Comparison of ENCODE assay signal across 6 cellular contexts in the genomic region with DNA sequence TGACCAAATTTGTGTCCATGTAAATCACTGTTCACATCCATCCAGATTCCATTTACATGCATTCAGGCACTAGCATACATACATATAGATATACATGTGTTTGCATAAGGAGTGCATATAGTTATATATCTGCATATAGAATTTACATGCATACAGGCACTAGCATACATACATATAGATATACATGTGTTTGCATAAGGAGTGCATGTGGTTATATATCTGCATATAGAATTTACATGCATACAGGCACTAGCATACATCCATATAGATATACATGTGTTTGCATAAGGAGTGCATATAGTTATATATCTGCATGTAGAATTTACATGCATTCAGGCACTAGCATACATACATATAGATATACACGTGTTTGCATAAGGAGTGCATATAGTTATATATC.
DNase-seq lines count a peak whose midpoint lies in the region; ATAC-seq, FAIRE-seq and TF ChIP-seq lines count a peak whose summit lies in the region.
"Not testable (repeated sequence)": the region's sequence is repeated elsewhere in the genome, so short reads cannot be mapped to it uniquely, and the experiment has no call there.

No MANE protein-coding gene starts in this region.

- in situ Hi-C loops in HepG2 (cut with HindIII; ENCODE audit: extremely low pct_ligation_motif_present, low pct_unique_long_range_greater_than_20kb) = not testable (repeated sequence)

- not testable (repeated sequence) for H2AFZ ChIP-seq in HepG2 (ENCODE audit: low read length)

- intact Hi-C loops in Caco-2 (cut with micrococcal nuclease; ENCODE audit: unreplicated experiment); HepG2 (cut with micrococcal nuclease; ENCODE audit: unreplicated experiment): not testable (repeated sequence)

- ATAC-seq in A549, HepG2: not testable (repeated sequence)

- H3K27me3 Mint-ChIP-seq in Caco-2 (ENCODE audit: insufficient read depth, unreplicated experiment) = not testable (repeated sequence)

- not testable (repeated sequence) for H3K27me3 ChIP-seq in Caco-2 (replicated peaks; ENCODE audit: control insufficient read depth, insufficient read depth, low read length); HepG2 (ENCODE audit: control insufficient read depth in 1 of 2, insufficient read depth in 2 of 2, low read length in 2 of 2)

- 41% methylated on average over 1 of the region's 1 CpG for WGBS in A549 (ENCODE audit: missing lambda C conversion rate)
- 0% methylated on average over 1 of the region's 1 CpG for WGBS in HepG2 (ENCODE audit: low lambda C conversion rate)

- not testable (repeated sequence) for H3K27ac ChIP-seq in A549; HepG2 (ENCODE audit: extremely low read length, insufficient read depth, low read length)

- not testable (repeated sequence) for H3K36me3 ChIP-seq in Caco-2 (ENCODE audit: control insufficient read depth, insufficient read depth, low read length); HepG2 (replicated peaks in 1 of 2; ENCODE audit: control insufficient read depth in 1 of 2, insufficient read depth in 2 of 2, low read length in 2 of 2)

- not testable (repeated sequence) for H3K4me1 ChIP-seq in A549; Caco-2; HepG2 (ENCODE audit: insufficient read depth, low read length)

- H3K9ac ChIP-seq in HepG2 (ENCODE audit: insufficient read depth, low read depth, low read length) = not testable (repeated sequence)

- not testable (repeated sequence) for TF ChIP-seq CTCF in A549 (IDR thresholded peaks at IDR 0.05); Caco-2 (IDR thresholded peaks at IDR 0.05; ENCODE audit: insufficient read depth in 1 of 2, low read depth in 1 of 2, low read length in 1 of 2, severe bottlenecking in 1 of 2, unreplicated experiment in 1 of 2); HepG2 (CRISPR knock-in tag; IDR thresholded peaks at IDR 0.05)

- FAIRE-seq in A549 (lab: Jason Lieb, UNC) (peak; percentile 97), GM12892 (lab: Jason Lieb, UNC) (peak; percentile 48)
- not testable (repeated sequence) for FAIRE-seq in HepG2 (lab: Jason Lieb, UNC)

- not testable (repeated sequence) for H3K4me3 ChIP-seq in A549; Caco-2 (ENCODE audit: low read depth, low read length); HepG2 (replicated peaks in 1 of 3; ENCODE audit: insufficient read depth in 1 of 3, low read depth in 2 of 3, low read length in 3 of 3)

- TF ChIP-seq RAD21 in A549 (conservative IDR thresholded peaks at IDR 0.05 in 1 of 2, IDR thresholded peaks at IDR 0.05 in 1 of 2); HepG2 (CRISPR knock-in tag; IDR thresholded peaks at IDR 0.05): not testable (repeated sequence)

- TF ChIP-seq POLR2A in A549 (IDR thresholded peaks at IDR 0.05; ENCODE audit: low read length); GM12892 (IDR thresholded peaks at IDR 0.05; ENCODE audit: low read depth, low read length); HepG2 (IDR thresholded peaks at IDR 0.05; ENCODE audit: insufficient read depth in 1 of 2, low read depth in 2 of 2, low read length in 2 of 2): not testable (repeated sequence)

- CTCF ChIA-PET in A549 (lab: Yijun Ruan, JAX); Caco-2 (lab: Charles Lee); HepG2 (lab: Yijun Ruan, JAX; ENCODE audit: low intra/inter-chr PET ratio, low total read pairs): not testable (repeated sequence)

- H3K4me2 ChIP-seq in A549; HepG2 (ENCODE audit: low read depth, low read length): not testable (repeated sequence)

- peaks cover 19% of the 10 kb centered on the region for H3K4me1 Mint-ChIP-seq in Caco-2 (ENCODE audit: low read depth, unreplicated experiment)

- POLR2A ChIA-PET in A549 (lab: Yijun Ruan, JAX); Caco-2 (lab: Charles Lee); HepG2 (lab: Yijun Ruan, JAX): not testable (repeated sequence)

- BruUV-seq in Caco-2 (replicated peaks; lab: Mats Ljungman, UMichigan); HepG2 (replicated peaks; lab: Mats Ljungman, UMichigan): not testable (repeated sequence)

- not testable (repeated sequence) for H4K20me1 ChIP-seq in HepG2 (ENCODE audit: insufficient read depth, low read length)

- H3K9me3 Mint-ChIP-seq in Caco-2 (ENCODE audit: unreplicated experiment) = not testable (repeated sequence)

- H3K36me3 Mint-ChIP-seq in Caco-2 (ENCODE audit: insufficient read depth, unreplicated experiment) = not testable (repeated sequence)

- H3K9me3 ChIP-seq in A549; Caco-2; HepG2 (ENCODE audit: low read length): not testable (repeated sequence)

- DNase-seq in A549 (ENCODE audit: low read depth in 1 of 2, low spot score in 1 of 2); Caco-2; GM12892 (ENCODE audit: insufficient read length); HepG2 (ENCODE audit: low spot score): not testable (repeated sequence)
- peak; percentile 54 to 62 for DNase-seq in NCI-H526 (lab: John Stamatoyannopoulos, UW)
- DNase-seq in NCI-H526 treated with DMSO at 0.1 percent for 48 hours (lab: John Stamatoyannopoulos, UW) = peak; percentile 53

- TF ChIP-seq EP300 in A549 (IDR thresholded peaks at IDR 0.05); HepG2 (IDR thresholded peaks at IDR 0.05; ENCODE audit: low read depth in 2 of 2, low read length in 2 of 2); HepG2 (CRISPR knock-in tag; IDR thresholded peaks at IDR 0.05; ENCODE audit: borderline replicate concordance): not testable (repeated sequence)

- not testable (repeated sequence) for H3K79me2 ChIP-seq in HepG2 (ENCODE audit: insufficient read depth, low read length)

- not testable (repeated sequence) for H3K4me3 Mint-ChIP-seq in Caco-2 (ENCODE audit: unreplicated experiment)

- H3K27ac Mint-ChIP-seq in Caco-2 (ENCODE audit: unreplicated experiment) = peak overlapping the region; percentile 69

TF ChIP-seq in HepG2, 621 proteins besides CTCF, POLR2A, EP300 and RAD21:
- TF ChIP-seq, protein P1, sequence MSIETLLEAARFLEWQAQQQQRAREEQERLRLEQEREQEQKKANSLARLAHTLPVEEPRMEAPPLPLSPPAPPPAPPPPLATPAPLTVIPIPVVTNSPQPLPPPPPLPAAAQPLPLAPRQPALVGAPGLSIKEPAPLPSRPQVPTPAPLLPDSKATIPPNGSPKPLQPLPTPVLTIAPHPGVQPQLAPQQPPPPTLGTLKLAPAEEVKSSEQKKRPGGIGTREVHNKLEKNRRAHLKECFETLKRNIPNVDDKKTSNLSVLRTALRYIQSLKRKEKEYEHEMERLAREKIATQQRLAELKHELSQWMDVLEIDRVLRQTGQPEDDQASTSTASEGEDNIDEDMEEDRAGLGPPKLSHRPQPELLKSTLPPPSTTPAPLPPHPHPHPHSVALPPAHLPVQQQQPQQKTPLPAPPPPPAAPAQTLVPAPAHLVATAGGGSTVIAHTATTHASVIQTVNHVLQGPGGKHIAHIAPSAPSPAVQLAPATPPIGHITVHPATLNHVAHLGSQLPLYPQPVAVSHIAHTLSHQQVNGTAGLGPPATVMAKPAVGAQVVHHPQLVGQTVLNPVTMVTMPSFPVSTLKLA (IDR thresholded peaks at IDR 0.05) = peak; percentile 94
